In the genomic region with DNA sequence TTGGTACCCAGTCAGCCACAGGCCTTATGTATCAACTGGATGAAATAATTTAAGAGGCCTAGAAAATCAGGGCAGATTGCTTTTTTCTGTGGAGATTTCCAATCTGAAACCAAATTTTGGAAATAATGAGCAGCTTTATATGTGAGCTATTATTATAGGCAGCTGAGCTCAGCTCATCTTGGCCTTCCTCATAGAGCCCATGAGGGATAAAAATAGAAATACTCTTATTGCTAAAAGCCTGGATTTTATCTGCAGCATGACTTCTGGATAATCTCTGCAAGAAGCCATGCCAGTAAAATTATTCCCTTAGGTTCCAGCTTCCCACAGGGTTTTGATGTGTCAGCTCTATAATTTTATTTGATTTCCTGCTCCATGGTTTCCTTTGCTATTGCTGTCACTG, we compare ENCODE assay signal across 7 cellular contexts. TPM values are rescaled to one million over a fixed set of nuclear protein-coding genes. Genes with fewer than 3 reads are reported as not detected.
A peak's percentile ranks its signal among the peaks of the same experiment; 100 is the strongest.
DNase-seq lines count a peak whose midpoint lies in the region; ATAC-seq, FAIRE-seq and TF ChIP-seq lines count a peak whose summit lies in the region.
"Not testable (repeated sequence)": the region's sequence is repeated elsewhere in the genome, so short reads cannot be mapped to it uniquely, and the experiment has no call there.

No MANE protein-coding gene starts in this region.

- ATAC-seq in SK-N-SH treated with all-trans-retinoic acid at 6 μM for 48 hours (peak; percentile 75), Right ventricle myocardium superior (ENCODE audit: poor library complexity) (peak; percentile 90), heart right ventricle (peak; percentile 58 to 93 (median 85))

- peaks cover 0 to 10% (median 0%) of the 10 kb centered on the region in 9 donors for H3K4me1 ChIP-seq in heart right ventricle
- H3K4me1 ChIP-seq in left ventricle myocardium inferior = not testable (repeated sequence)

- TF ChIP-seq CTCF in fibroblast of the aortic adventitia (IDR thresholded peaks at IDR 0.05; ENCODE audit: insufficient read depth, low read length); heart right ventricle (IDR thresholded peaks at IDR 0.05); left ventricle myocardium inferior (IDR thresholded peaks at IDR 0.05; ENCODE audit: borderline replicate concordance): not testable (repeated sequence)

- intact Hi-C loops in Right ventricle myocardium superior (cut with DNase I); heart right ventricle (cut with DNase I); left ventricle myocardium inferior (cut with micrococcal nuclease): not testable (repeated sequence)

- H3K36me3 ChIP-seq in heart right ventricle = peaks cover 0 to 22% (median 0%) of the 10 kb centered on the region in 9 donors
- peaks cover 14% of the 10 kb centered on the region for H3K36me3 ChIP-seq in left ventricle myocardium inferior

- DNase-seq in NCI-H2227 treated with DMSO at 0.1 percent for 48 hours (lab: John Stamatoyannopoulos, UW) (peak; percentile 68), fibroblast of the aortic adventitia (ENCODE audit: low read depth) (peak; percentile 12)
- DNase-seq in Right ventricle myocardium superior, heart right ventricle, left ventricle myocardium inferior: not testable (repeated sequence)

- H3K9me3 ChIP-seq in heart right ventricle; left ventricle myocardium inferior (replicated peaks): not testable (repeated sequence)

- H3K4me3 ChIP-seq in fibroblast of the aortic adventitia (ENCODE audit: low read depth, low read length); heart right ventricle; left ventricle myocardium inferior: not testable (repeated sequence)

- H3K27ac ChIP-seq in heart right ventricle (peak overlapping the region in 7 of 10 donors; percentile 3 to 75 (median 52)), left ventricle myocardium inferior (replicated peaks) (peak overlapping the region; percentile 62)

- H3K27me3 ChIP-seq in heart right ventricle; left ventricle myocardium inferior (ENCODE audit: low read depth): not testable (repeated sequence)

- FAIRE-seq in islet of Langerhans (lab: Jason Lieb, UNC) = peak; percentile 96

RNA-seq across cellular contexts. Expression of gene FAM185A, which starts 43.0 kb away (rescaled TPM):
- total RNA-seq in fibroblast of the aortic adventitia (ENCODE audit: low replicate concordance) = 8.4 and 35.3 TPM in 2 replicates
- 8.5 TPM for total RNA-seq in Right ventricle myocardium superior
- 10 to 100 TPM in 2 of 10 donors, 1 to 10 TPM in 8; 4.8 to 12.4 (median 8.5) TPM for total RNA-seq in heart right ventricle
- 1 to 10 TPM; 3.7 to 4.6 TPM for polyA plus RNA-seq in heart right ventricle
- total RNA-seq in left ventricle myocardium inferior = 7.0 TPM
